ENCODE assay signal across 11 cellular contexts in genomic region chr1:67814121-67814772, GRCh38. TPM values are rescaled to one million over a fixed set of nuclear protein-coding genes. Genes with fewer than 3 reads are reported as not detected.
DNase-seq lines count a peak whose midpoint lies in the region; ATAC-seq, FAIRE-seq and TF ChIP-seq lines count a peak whose summit lies in the region.
"Had no signal": no experiment of that assay in that cellular context is flagged by ENCODE, and none has a peak within 500 bp of the region (broad histone marks: within the 10 kb centered on the region; RNA-seq: fewer than 3 reads in every experiment).

No MANE protein-coding gene starts in this region.

- H3K79me1 ChIP-seq in IMR-90 (ENCODE audit: low read depth in 1 of 2, low read length in 2 of 2) = peaks cover 41 to 93% of the 10 kb centered on the region in 2 experiments

- no peak overlapping the region for H2AFZ ChIP-seq in IMR-90 (replicated peaks; ENCODE audit: low read length, poor library complexity)

- H3K23ac ChIP-seq in IMR-90 (ENCODE audit: low read depth, low read length) = peak overlapping the region; percentile 67; the same call in 1 of the 2 replicates

- no CpG with 5 or more reads among the region's 3 CpGs for WGBS in IMR-90 (ENCODE audit: extremely low coverage in 2 of 2, insufficient read length in 1 of 2), 2 experiments

- no peak overlapping the region for H3K18ac ChIP-seq in IMR-90 (ENCODE audit: low read depth, low read length)

- H3K4me3 ChIP-seq in IMR-90 (ENCODE audit: insufficient read depth, low read depth, low read length) (no peak overlapping the region), cardiac fibroblast (replicated peaks in 1 of 2; ENCODE audit: low read depth in 2 of 2, low read length in 2 of 2) (no peak overlapping the region), kidney (ENCODE audit: low read length in 2 of 2) (peak overlapping the region in 1 of 2 donors; percentile 9), skeletal muscle tissue (ENCODE audit: low read length in 3 of 3) (peak overlapping the region in 1 of 3 donors; percentile 18)

- peak overlapping the region; percentile 90 for H3K4me2 ChIP-seq in IMR-90 (ENCODE audit: low read depth, low read length)

- in situ Hi-C loops in IMR-90 (cut with MboI; ENCODE audit: low sequenced_read_pairs) = no loop called here

- ATAC-seq in IMR-90 (ENCODE audit: low read depth) = peak; percentile 51
- ATAC-seq in GM21619 (IDR thresholded peaks at IDR 0.05; ENCODE audit: unreplicated experiment) = no peak

- no peak for FAIRE-seq in kidney (lab: Jason Lieb, UNC)

- no peak for TF ChIP-seq POLR2A in IMR-90 (IDR thresholded peaks at IDR 0.05; ENCODE audit: low read depth, low read length)

- no peak overlapping the region for H2BK20ac ChIP-seq in IMR-90 (ENCODE audit: low read depth, low read length)

- no peak overlapping the region for H2BK15ac ChIP-seq in IMR-90 (ENCODE audit: low read depth, low read length)

- H3K14ac ChIP-seq in IMR-90 (replicated peaks; ENCODE audit: low read depth, low read length) = peak overlapping the region; percentile 50; the same call in 1 of the 2 replicates

- no peak overlapping the region for H3K56ac ChIP-seq in IMR-90 (ENCODE audit: extremely low read depth, insufficient read depth, low read length)

- dilution Hi-C loops in IMR-90 (cut with HindIII; ENCODE audit: low sequenced_read_pairs, unreplicated experiment) = no loop called here

- no peak overlapping the region for H2AK9ac ChIP-seq in IMR-90 (replicated peaks; ENCODE audit: low read depth, low read length, poor library complexity)

- intact Hi-C loops in IMR-90 (cut with micrococcal nuclease) = loop anchor here (2.0 kb wide), 1 partner anchor 17 kb away; no protein-coding TSS in a partner anchor
- intact Hi-C loops in kidney (cut with DNase I) = no loop called here
- intact Hi-C loops in head of caudate nucleus (cut with DNase I) = no loop called here

- no peak for TF ChIP-seq CTCF in IMR-90 (conservative IDR thresholded peaks at IDR 0.05; ENCODE audit: low read depth, low read length)
- TF ChIP-seq CTCF in cardiac fibroblast (IDR thresholded peaks at IDR 0.05; ENCODE audit: low read depth, low read length) = no peak
- no peak for TF ChIP-seq CTCF in kidney (IDR thresholded peaks at IDR 0.05; ENCODE audit: borderline replicate concordance, extremely low read depth, insufficient read depth)

- peaks cover 15% of the 10 kb centered on the region for H3K9me1 ChIP-seq in IMR-90 (ENCODE audit: insufficient read depth, low read length)

- no TSS peak for BruUV-seq in IMR-90 (replicated peaks; lab: Mats Ljungman, UMichigan)

- peaks cover 79% of the 10 kb centered on the region for H4K20me1 ChIP-seq in IMR-90 (ENCODE audit: insufficient read depth, low read length)

- H3K4ac ChIP-seq in IMR-90 (ENCODE audit: low read depth, low read length) = no peak overlapping the region

- H3K36me3 ChIP-seq in IMR-90 (ENCODE audit: control insufficient read depth, insufficient read depth, low read length) = peaks cover 7% of the 10 kb centered on the region
- no peaks in the 10 kb centered on the region for H3K36me3 ChIP-seq in kidney (ENCODE audit: control insufficient read depth in 1 of 2, insufficient read depth in 2 of 2, low read length in 2 of 2)
- H3K36me3 ChIP-seq in skeletal muscle tissue (ENCODE audit: control insufficient read depth in 3 of 3, insufficient read depth in 3 of 3, low read length in 3 of 3) = no peaks in the 10 kb centered on the region

- H2AK5ac ChIP-seq in IMR-90 (ENCODE audit: low read depth, low read length) = no peak overlapping the region

- H3K9me3 ChIP-seq in IMR-90 (ENCODE audit: control insufficient read depth, insufficient read depth, low read length) (no peaks in the 10 kb centered on the region), kidney (ENCODE audit: control insufficient read depth in 1 of 2, low read length in 2 of 2) (no peaks in the 10 kb centered on the region), skeletal muscle tissue (ENCODE audit: control insufficient read depth in 3 of 3, low read length in 3 of 3) (no peaks in the 10 kb centered on the region)
- H3K9me3 ChIP-seq: Caco-2 had no signal

- CTCF ChIA-PET in IMR-90 (lab: Yijun Ruan, JAX) = interaction anchor here (1.0 to 1.4 kb wide), 3 partner anchors 10 to 43 kb away, joined by 4 to 6 read pairs (median 4); no protein-coding TSS in a partner anchor

- H3K27ac ChIP-seq in IMR-90 (ENCODE audit: insufficient read depth, low read length) = no peak overlapping the region; the same call in 1 of the 2 replicates
- peak overlapping the region; percentile 2 to 65 for H3K27ac ChIP-seq in kidney (ENCODE audit: low read depth in 2 of 2, low read length in 2 of 2)
- peak overlapping the region; percentile 9 for H3K27ac ChIP-seq in skeletal muscle tissue (ENCODE audit: low read depth, low read length)

- no peak overlapping the region for H4K5ac ChIP-seq in IMR-90 (ENCODE audit: low read depth, low read length)

- H3K9ac ChIP-seq in IMR-90 (ENCODE audit: low read depth, low read length) = peak overlapping the region; percentile 29; the same call in 1 of the 2 replicates
- H3K9ac ChIP-seq in kidney (ENCODE audit: low read length in 2 of 2) = no peak overlapping the region
- H3K9ac ChIP-seq in skeletal muscle tissue (ENCODE audit: low read depth in 1 of 3, low read length in 3 of 3) = no peak overlapping the region

- TF ChIP-seq RAD21 in IMR-90 (IDR thresholded peaks at IDR 0.05; ENCODE audit: low read length) = no peak

- peaks cover 20% of the 10 kb centered on the region for H3K4me1 ChIP-seq in IMR-90 (ENCODE audit: control insufficient read depth, insufficient read depth, low read length)
- H3K4me1 ChIP-seq in kidney (ENCODE audit: control insufficient read depth in 1 of 2, insufficient read depth in 1 of 2, low read depth in 1 of 2, low read length in 2 of 2) = peaks cover 17 to 54% of the 10 kb centered on the region in 2 donors
- H3K4me1 ChIP-seq in skeletal muscle tissue (ENCODE audit: control insufficient read depth in 3 of 3, insufficient read depth in 3 of 3, low read length in 3 of 3) = peaks cover 4 to 10% (median 4%) of the 10 kb centered on the region in 3 donors
- H3K4me1 ChIP-seq: Caco-2 had no signal

- DNase-seq in IMR-90 (no peak), cardiac fibroblast (ENCODE audit: low read depth in 2 of 2) (peak; percentile 47 to 49), kidney (no peak), NCI-H1694 treated with DMSO at 0.1 percent for 48 hours (lab: John Stamatoyannopoulos, UW) (no peak), head of caudate nucleus (no peak), NCI-H510A treated with DMSO at 0.1 percent for 48 hours (lab: John Stamatoyannopoulos, UW) (no peak)
- DNase-seq: activated CD4-positive, alpha-beta memory T cell treated with anti-CD3 and anti-CD28 coated beads, Interleukin-2, amount 10 ng/mL, durations not matched to agents 7 days and 5 days; Caco-2; NCI-H2171 treated with DMSO at 0.1 percent for 48 hours had no signal

- POLR2A ChIA-PET in IMR-90 (lab: Charles Lee; ENCODE audit: unreplicated experiment) = no interaction called here

- H2BK120ac ChIP-seq in IMR-90 (ENCODE audit: low read depth, low read length) = peak overlapping the region; percentile 46; the same call in 1 of the 2 replicates

- H3K27me3 ChIP-seq in IMR-90 (ENCODE audit: control insufficient read depth, insufficient read depth, low read length) (no peaks in the 10 kb centered on the region), skeletal muscle tissue (ENCODE audit: control insufficient read depth in 3 of 3, insufficient read depth in 3 of 3, low read length in 3 of 3) (no peaks in the 10 kb centered on the region)

- H4K8ac ChIP-seq in IMR-90 (ENCODE audit: low read depth in 2 of 2, low read length in 2 of 2) = peak overlapping the region in 1 of 2 experiments; percentile 30; a peak in 1 of 4 replicates

- H4K91ac ChIP-seq in IMR-90 (ENCODE audit: insufficient read depth, low read depth, low read length) = no peak overlapping the region

- peak overlapping the region; percentile 69 for H2BK5ac ChIP-seq in IMR-90 (ENCODE audit: low read depth, low read length, poor library complexity, severe bottlenecking)

TF ChIP-seq in IMR-90, 13 proteins besides CTCF, POLR2A, EP300 and RAD21:
- TF ChIP-seq FOS (IDR thresholded peaks at IDR 0.05; ENCODE audit: low read depth, low read length) (no peak), RFX5 (IDR thresholded peaks at IDR 0.05; ENCODE audit: low read depth, low read length) (no peak), MAZ (IDR thresholded peaks at IDR 0.05; ENCODE audit: borderline replicate concordance, low read depth, low read length) (no peak), RCOR1 (IDR thresholded peaks at IDR 0.05; ENCODE audit: insufficient replicate concordance, low read length) (no peak), CEBPB (IDR thresholded peaks at IDR 0.05; ENCODE audit: low read depth, low read length) (no peak), MAFK (IDR thresholded peaks at IDR 0.05; ENCODE audit: low read depth, low read length) (no peak), NFE2L2 (IDR thresholded peaks at IDR 0.05; ENCODE audit: low read depth, low read length) (no peak), CHD1 (IDR thresholded peaks at IDR 0.05; ENCODE audit: low read depth, low read length) (no peak), USF2 (IDR thresholded peaks at IDR 0.05; ENCODE audit: low read depth, low read length) (no peak), MXI1 (IDR thresholded peaks at IDR 0.05; ENCODE audit: borderline replicate concordance, low read depth, low read length) (no peak)
- TF ChIP-seq, protein P1, sequence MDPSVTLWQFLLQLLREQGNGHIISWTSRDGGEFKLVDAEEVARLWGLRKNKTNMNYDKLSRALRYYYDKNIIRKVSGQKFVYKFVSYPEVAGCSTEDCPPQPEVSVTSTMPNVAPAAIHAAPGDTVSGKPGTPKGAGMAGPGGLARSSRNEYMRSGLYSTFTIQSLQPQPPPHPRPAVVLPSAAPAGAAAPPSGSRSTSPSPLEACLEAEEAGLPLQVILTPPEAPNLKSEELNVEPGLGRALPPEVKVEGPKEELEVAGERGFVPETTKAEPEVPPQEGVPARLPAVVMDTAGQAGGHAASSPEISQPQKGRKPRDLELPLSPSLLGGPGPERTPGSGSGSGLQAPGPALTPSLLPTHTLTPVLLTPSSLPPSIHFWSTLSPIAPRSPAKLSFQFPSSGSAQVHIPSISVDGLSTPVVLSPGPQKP (IDR thresholded peaks at IDR 0.05; ENCODE audit: borderline replicate concordance, low read depth, low read length) = no peak

RNA-seq across cellular contexts. Expression of gene GNG12, which starts 19.0 kb away (rescaled TPM):
- total RNA-seq in IMR-90 (2012; rRNA removed) (132 and 233 TPM in 2 replicates), kidney (89.3 TPM), skeletal muscle tissue (33.9 TPM)
- polyA plus RNA-seq in IMR-90 (2012; rRNA removed) (74.4 and 92.3 TPM in 2 replicates), kidney (ENCODE audit: insufficient read depth, low read depth, low replicate concordance) (46.1 TPM)
- 15.5 and 25.7 TPM in 2 replicates for polyA plus RNA-seq in IMR-90 (2012; cell fraction: cytosol; rRNA removed)
- polyA plus RNA-seq in IMR-90 (2012; cell fraction: nucleus; rRNA removed; ENCODE audit: low replicate concordance) = 4.8 and 43.9 TPM in 2 replicates

Comparison
In these comparisons a context has a peak if more than half of its experiments do, and no peak if none do; other contexts are left out.
1. DNase-seq: peak in cardiac fibroblast (2 of 2); none in IMR-90 (single experiment), kidney (single experiment), NCI-H1694 treated with DMSO at 0.1 percent for 48 hours (single experiment), head of caudate nucleus (0 of 42) and NCI-H510A treated with DMSO at 0.1 percent for 48 hours (single experiment).